ENCODE assay signal across 1 cellular context in the genomic region with DNA sequence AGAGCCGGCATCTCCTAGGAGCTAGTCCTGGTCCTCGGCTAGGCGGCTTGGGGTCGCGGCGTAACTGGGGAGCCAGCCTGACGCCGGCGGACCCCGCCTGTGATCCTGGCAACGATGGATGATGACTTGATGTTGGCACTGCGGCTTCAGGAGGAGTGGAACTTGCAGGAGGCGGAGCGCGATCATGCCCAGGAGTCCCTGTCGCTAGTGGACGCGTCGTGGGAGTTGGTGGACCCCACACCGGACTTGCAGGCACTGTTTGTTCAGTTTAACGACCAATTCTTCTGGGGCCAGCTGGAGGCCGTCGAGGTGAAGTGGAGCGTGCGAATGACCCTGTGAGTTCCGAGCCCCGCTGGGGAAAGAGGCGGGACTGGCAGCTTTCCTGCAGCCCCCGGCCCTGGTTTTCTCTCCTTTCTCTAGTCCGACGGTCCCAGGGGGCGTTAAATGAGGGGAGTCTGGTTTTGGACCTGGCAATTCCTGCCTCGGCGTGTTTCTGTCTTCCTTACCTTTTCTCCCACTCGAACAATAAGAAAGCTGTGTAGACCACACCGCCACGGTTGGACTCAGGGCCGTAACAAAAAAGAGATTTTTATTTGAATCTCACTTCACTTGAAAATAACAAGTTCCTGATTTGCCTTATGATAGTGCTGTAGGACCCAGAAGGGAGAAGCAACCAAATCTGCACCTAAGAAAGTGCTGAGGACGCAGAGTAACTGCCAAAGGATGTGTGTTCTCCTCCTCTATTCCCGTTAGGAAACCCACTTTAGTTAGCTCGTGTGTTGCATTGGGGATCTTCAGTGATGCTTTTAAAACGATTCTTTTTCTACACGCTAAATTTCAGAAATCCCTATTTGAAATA.
TF ChIP-seq lines count a peak whose summit lies in the region.

A gene with protein sequence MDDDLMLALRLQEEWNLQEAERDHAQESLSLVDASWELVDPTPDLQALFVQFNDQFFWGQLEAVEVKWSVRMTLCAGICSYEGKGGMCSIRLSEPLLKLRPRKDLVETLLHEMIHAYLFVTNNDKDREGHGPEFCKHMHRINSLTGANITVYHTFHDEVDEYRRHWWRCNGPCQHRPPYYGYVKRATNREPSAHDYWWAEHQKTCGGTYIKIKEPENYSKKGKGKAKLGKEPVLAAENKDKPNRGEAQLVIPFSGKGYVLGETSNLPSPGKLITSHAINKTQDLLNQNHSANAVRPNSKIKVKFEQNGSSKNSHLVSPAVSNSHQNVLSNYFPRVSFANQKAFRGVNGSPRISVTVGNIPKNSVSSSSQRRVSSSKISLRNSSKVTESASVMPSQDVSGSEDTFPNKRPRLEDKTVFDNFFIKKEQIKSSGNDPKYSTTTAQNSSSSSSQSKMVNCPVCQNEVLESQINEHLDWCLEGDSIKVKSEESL (plus strand): TSS at position 24 of the 859 bp plus-strand sequence. CDS start 91 bp downstream, at position 115.

TF ChIP-seq in K562, 482 proteins besides CTCF, POLR2A, EP300 and RAD21 (continued from another document and continues in another):
- TF ChIP-seq, protein P1, sequence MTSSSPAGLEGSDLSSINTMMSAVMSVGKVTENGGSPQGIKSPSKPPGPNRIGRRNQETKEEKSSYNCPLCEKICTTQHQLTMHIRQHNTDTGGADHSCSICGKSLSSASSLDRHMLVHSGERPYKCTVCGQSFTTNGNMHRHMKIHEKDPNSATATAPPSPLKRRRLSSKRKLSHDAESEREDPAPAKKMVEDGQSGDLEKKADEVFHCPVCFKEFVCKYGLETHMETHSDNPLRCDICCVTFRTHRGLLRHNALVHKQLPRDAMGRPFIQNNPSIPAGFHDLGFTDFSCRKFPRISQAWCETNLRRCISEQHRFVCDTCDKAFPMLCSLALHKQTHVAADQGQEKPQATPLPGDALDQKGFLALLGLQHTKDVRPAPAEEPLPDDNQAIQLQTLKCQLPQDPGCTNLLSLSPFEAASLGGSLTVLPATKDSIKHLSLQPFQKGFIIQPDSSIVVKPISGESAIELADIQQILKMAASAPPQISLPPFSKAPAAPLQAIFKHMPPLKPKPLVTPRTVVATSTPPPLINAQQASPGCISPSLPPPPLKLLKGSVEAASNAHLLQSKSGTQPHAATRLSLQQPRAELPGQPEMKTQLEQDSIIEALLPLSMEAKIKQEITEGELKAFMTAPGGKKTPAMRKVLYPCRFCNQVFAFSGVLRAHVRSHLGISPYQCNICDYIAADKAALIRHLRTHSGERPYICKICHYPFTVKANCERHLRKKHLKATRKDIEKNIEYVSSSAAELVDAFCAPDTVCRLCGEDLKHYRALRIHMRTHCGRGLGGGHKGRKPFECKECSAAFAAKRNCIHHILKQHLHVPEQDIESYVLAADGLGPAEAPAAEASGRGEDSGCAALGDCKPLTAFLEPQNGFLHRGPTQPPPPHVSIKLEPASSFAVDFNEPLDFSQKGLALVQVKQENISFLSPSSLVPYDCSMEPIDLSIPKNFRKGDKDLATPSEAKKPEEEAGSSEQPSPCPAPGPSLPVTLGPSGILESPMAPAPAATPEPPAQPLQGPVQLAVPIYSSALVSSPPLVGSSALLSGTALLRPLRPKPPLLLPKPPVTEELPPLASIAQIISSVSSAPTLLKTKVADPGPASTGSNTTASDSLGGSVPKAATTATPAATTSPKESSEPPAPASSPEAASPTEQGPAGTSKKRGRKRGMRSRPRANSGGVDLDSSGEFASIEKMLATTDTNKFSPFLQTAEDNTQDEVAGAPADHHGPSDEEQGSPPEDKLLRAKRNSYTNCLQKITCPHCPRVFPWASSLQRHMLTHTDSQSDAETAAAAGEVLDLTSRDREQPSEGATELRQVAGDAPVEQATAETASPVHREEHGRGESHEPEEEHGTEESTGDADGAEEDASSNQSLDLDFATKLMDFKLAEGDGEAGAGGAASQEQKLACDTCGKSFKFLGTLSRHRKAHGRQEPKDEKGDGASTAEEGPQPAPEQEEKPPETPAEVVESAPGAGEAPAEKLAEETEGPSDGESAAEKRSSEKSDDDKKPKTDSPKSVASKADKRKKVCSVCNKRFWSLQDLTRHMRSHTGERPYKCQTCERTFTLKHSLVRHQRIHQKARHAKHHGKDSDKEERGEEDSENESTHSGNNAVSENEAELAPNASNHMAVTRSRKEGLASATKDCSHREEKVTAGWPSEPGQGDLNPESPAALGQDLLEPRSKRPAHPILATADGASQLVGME (CRISPR knock-in tag; IDR thresholded peaks at IDR 0.05): 0 out of 2 replicates have a peak, but pooled peaks have one; percentile 57
- TF ChIP-seq ARID2 (IDR thresholded peaks at IDR 0.05) (0 out of 2 replicates have a peak, but pooled peaks have one; percentile 39), SREBF1 (IDR thresholded peaks at IDR 0.05; ENCODE audit: borderline replicate concordance, low read depth, low read length) (0 out of 2 replicates have a peak, but pooled peaks have one; percentile 24), ZNF124 (CRISPR knock-in tag; IDR thresholded peaks at IDR 0.05) (no peak), CBX1 (IDR thresholded peaks at IDR 0.05; ENCODE audit: low read depth) (no peak), RBBP5 (IDR thresholded peaks at IDR 0.05; ENCODE audit: borderline replicate concordance, insufficient read depth, low read length, poor library complexity, severe bottlenecking) (peak; percentile 85), CREB1 (IDR thresholded peaks at IDR 0.05) (no peak; the same call in 1 of the 2 replicates), CREB1 (CRISPR knock-in tag; IDR thresholded peaks at IDR 0.05) (no peak), L3MBTL2 (IDR thresholded peaks at IDR 0.05) (peak; percentile 62), DACH1 (IDR thresholded peaks at IDR 0.05; ENCODE audit: partially characterized antibody) (no peak), ILK (tag; IDR thresholded peaks at IDR 0.05; ENCODE audit: borderline replicate concordance, low read depth) (no peak), SMAD3 (CRISPR knock-in tag; conservative IDR thresholded peaks at IDR 0.05) (no peak), MTA1 (IDR thresholded peaks at IDR 0.05; ENCODE audit: borderline replicate concordance) (peak; percentile 67; the same call in 1 of the 2 replicates), PHF21A (IDR thresholded peaks at IDR 0.05; ENCODE audit: borderline replicate concordance, low read depth) (no peak)
- TF ChIP-seq, protein P2, sequence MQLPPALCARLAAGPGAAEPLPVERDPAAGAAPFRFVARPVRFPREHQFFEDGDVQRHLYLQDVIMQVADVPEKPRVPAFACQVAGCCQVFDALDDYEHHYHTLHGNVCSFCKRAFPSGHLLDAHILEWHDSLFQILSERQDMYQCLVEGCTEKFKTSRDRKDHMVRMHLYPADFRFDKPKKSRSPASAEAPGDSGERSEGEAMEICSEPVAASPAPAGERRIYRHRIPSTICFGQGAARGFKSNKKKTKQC (CRISPR knock-in tag; IDR thresholded peaks at IDR 0.05): 0 out of 2 replicates have a peak, but pooled peaks have one; percentile 68
- TF ChIP-seq, protein P3, sequence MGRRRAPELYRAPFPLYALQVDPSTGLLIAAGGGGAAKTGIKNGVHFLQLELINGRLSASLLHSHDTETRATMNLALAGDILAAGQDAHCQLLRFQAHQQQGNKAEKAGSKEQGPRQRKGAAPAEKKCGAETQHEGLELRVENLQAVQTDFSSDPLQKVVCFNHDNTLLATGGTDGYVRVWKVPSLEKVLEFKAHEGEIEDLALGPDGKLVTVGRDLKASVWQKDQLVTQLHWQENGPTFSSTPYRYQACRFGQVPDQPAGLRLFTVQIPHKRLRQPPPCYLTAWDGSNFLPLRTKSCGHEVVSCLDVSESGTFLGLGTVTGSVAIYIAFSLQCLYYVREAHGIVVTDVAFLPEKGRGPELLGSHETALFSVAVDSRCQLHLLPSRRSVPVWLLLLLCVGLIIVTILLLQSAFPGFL (CRISPR knock-in tag; IDR thresholded peaks at IDR 0.05): no peak
- TF ChIP-seq, protein P4, sequence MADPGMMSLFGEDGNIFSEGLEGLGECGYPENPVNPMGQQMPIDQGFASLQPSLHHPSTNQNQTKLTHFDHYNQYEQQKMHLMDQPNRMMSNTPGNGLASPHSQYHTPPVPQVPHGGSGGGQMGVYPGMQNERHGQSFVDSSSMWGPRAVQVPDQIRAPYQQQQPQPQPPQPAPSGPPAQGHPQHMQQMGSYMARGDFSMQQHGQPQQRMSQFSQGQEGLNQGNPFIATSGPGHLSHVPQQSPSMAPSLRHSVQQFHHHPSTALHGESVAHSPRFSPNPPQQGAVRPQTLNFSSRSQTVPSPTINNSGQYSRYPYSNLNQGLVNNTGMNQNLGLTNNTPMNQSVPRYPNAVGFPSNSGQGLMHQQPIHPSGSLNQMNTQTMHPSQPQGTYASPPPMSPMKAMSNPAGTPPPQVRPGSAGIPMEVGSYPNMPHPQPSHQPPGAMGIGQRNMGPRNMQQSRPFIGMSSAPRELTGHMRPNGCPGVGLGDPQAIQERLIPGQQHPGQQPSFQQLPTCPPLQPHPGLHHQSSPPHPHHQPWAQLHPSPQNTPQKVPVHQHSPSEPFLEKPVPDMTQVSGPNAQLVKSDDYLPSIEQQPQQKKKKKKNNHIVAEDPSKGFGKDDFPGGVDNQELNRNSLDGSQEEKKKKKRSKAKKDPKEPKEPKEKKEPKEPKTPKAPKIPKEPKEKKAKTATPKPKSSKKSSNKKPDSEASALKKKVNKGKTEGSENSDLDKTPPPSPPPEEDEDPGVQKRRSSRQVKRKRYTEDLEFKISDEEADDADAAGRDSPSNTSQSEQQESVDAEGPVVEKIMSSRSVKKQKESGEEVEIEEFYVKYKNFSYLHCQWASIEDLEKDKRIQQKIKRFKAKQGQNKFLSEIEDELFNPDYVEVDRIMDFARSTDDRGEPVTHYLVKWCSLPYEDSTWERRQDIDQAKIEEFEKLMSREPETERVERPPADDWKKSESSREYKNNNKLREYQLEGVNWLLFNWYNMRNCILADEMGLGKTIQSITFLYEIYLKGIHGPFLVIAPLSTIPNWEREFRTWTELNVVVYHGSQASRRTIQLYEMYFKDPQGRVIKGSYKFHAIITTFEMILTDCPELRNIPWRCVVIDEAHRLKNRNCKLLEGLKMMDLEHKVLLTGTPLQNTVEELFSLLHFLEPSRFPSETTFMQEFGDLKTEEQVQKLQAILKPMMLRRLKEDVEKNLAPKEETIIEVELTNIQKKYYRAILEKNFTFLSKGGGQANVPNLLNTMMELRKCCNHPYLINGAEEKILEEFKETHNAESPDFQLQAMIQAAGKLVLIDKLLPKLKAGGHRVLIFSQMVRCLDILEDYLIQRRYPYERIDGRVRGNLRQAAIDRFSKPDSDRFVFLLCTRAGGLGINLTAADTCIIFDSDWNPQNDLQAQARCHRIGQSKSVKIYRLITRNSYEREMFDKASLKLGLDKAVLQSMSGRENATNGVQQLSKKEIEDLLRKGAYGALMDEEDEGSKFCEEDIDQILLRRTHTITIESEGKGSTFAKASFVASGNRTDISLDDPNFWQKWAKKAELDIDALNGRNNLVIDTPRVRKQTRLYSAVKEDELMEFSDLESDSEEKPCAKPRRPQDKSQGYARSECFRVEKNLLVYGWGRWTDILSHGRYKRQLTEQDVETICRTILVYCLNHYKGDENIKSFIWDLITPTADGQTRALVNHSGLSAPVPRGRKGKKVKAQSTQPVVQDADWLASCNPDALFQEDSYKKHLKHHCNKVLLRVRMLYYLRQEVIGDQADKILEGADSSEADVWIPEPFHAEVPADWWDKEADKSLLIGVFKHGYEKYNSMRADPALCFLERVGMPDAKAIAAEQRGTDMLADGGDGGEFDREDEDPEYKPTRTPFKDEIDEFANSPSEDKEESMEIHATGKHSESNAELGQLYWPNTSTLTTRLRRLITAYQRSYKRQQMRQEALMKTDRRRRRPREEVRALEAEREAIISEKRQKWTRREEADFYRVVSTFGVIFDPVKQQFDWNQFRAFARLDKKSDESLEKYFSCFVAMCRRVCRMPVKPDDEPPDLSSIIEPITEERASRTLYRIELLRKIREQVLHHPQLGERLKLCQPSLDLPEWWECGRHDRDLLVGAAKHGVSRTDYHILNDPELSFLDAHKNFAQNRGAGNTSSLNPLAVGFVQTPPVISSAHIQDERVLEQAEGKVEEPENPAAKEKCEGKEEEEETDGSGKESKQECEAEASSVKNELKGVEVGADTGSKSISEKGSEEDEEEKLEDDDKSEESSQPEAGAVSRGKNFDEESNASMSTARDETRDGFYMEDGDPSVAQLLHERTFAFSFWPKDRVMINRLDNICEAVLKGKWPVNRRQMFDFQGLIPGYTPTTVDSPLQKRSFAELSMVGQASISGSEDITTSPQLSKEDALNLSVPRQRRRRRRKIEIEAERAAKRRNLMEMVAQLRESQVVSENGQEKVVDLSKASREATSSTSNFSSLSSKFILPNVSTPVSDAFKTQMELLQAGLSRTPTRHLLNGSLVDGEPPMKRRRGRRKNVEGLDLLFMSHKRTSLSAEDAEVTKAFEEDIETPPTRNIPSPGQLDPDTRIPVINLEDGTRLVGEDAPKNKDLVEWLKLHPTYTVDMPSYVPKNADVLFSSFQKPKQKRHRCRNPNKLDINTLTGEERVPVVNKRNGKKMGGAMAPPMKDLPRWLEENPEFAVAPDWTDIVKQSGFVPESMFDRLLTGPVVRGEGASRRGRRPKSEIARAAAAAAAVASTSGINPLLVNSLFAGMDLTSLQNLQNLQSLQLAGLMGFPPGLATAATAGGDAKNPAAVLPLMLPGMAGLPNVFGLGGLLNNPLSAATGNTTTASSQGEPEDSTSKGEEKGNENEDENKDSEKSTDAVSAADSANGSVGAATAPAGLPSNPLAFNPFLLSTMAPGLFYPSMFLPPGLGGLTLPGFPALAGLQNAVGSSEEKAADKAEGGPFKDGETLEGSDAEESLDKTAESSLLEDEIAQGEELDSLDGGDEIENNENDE (IDR thresholded peaks at IDR 0.05; ENCODE audit: low read depth, low read length): no peak
- TF ChIP-seq, protein P5, sequence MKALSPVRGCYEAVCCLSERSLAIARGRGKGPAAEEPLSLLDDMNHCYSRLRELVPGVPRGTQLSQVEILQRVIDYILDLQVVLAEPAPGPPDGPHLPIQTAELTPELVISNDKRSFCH (CRISPR knock-in tag; IDR thresholded peaks at IDR 0.05): no peak
- TF ChIP-seq, protein P5 (tag; IDR thresholded peaks at IDR 0.05): peak; percentile 43; the same call in 1 of the 2 replicates
- TF ChIP-seq, protein P6, sequence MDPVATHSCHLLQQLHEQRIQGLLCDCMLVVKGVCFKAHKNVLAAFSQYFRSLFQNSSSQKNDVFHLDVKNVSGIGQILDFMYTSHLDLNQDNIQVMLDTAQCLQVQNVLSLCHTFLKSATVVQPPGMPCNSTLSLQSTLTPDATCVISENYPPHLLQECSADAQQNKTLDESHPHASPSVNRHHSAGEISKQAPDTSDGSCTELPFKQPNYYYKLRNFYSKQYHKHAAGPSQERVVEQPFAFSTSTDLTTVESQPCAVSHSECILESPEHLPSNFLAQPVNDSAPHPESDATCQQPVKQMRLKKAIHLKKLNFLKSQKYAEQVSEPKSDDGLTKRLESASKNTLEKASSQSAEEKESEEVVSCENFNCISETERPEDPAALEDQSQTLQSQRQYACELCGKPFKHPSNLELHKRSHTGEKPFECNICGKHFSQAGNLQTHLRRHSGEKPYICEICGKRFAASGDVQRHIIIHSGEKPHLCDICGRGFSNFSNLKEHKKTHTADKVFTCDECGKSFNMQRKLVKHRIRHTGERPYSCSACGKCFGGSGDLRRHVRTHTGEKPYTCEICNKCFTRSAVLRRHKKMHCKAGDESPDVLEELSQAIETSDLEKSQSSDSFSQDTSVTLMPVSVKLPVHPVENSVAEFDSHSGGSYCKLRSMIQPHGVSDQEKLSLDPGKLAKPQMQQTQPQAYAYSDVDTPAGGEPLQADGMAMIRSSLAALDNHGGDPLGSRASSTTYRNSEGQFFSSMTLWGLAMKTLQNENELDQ (CRISPR knock-in tag; IDR thresholded peaks at IDR 0.05; ENCODE audit: borderline replicate concordance): no peak
- TF ChIP-seq, protein P7, sequence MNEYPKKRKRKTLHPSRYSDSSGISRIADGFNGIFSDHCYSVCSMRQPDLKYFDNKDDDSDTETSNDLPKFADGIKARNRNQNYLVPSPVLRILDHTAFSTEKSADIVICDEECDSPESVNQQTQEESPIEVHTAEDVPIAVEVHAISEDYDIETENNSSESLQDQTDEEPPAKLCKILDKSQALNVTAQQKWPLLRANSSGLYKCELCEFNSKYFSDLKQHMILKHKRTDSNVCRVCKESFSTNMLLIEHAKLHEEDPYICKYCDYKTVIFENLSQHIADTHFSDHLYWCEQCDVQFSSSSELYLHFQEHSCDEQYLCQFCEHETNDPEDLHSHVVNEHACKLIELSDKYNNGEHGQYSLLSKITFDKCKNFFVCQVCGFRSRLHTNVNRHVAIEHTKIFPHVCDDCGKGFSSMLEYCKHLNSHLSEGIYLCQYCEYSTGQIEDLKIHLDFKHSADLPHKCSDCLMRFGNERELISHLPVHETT (CRISPR knock-in tag; conservative IDR thresholded peaks at IDR 0.05 in 1 of 2, IDR thresholded peaks at IDR 0.05 in 1 of 2): no peak
